8 cellular contexts compared by ENCODE assay signal in the genomic region with DNA sequence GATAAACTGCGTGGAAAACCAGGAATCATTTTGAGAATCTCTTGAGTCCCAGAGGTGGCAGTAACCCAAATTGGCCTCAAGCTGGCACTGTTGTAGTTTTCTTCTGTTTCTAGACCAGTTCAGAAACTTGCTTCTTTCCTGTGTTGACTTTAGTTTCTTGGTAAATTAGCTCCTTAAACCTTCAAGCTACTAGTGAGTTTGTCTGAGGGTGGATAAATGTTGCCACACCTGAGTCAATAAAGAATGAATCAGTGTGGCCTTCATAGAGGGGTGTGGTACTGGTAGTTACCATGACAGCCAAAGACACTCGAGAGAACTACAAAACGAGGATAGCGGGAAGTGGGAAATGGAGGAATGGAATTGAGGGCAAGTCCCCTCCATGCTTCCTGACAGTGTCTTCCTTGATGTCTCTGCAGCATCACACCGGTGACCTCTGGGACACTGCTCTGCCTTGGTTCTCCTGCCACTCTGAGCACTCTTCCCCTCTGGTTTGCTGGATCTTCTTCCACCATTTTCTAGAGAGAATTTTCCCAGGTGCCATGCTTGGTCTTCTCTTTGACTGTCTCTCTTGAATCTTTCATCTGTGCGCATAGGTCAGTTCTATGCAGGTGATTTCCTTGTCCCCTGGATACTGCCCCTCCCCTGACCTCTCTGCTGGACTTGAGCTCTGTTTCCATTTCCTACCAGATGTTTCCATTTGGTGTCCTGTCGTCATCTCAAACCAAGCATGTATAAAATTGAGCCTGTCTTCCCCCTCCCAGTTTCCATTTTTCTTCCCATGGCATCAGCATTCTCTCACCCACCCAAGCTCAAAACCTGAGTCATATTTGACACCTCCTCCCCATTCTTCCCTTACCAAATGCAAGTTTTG. TPM values are rescaled to one million over a fixed set of nuclear protein-coding genes. Genes with fewer than 3 reads are reported as not detected.
DNase-seq lines count a peak whose midpoint lies in the region; ATAC-seq and TF ChIP-seq lines count a peak whose summit lies in the region.

No MANE protein-coding gene starts in this region.

- no peaks in the 10 kb centered on the region for H3K9me3 ChIP-seq in BE2C
- H3K9me3 ChIP-seq in prostate gland: no peaks in the 10 kb centered on the region

- TF ChIP-seq POLR2A in erythroblast (IDR thresholded peaks at IDR 0.05; ENCODE audit: low read length) (no peak), prostate gland (IDR thresholded peaks at IDR 0.05) (no peak)

- H3K4me3 ChIP-seq in BE2C (ENCODE audit: low read depth, low read length) (no peak overlapping the region), prostate gland (no peak overlapping the region)

- H3K27me3 ChIP-seq in BE2C (no peaks in the 10 kb centered on the region), prostate gland (replicated peaks; ENCODE audit: insufficient read depth) (no peaks in the 10 kb centered on the region)

- no peak for ATAC-seq in HG03469 (IDR thresholded peaks at IDR 0.05; ENCODE audit: unreplicated experiment)

- TF ChIP-seq CTCF in BE2C (IDR thresholded peaks at IDR 0.05; ENCODE audit: low read depth, low read length): peak; percentile 90
- peak; percentile 95 for TF ChIP-seq CTCF in GM12873 (IDR thresholded peaks at IDR 0.05; ENCODE audit: insufficient read depth, low read depth, low read length, missing control alignments)
- peak in 3 of 4 experiments; percentile 63 to 91 (median 83) for TF ChIP-seq CTCF in prostate gland (IDR thresholded peaks at IDR 0.05)

- WGBS in prostate gland: 34% methylated on average over 7 of the region's 7 CpGs

- DNase-seq in BE2C: no peak
- DNase-seq in RPMI7951 (ENCODE audit: low read depth): peak; percentile 57
- peak; percentile 27 to 28 for DNase-seq in erythroblast (lab: John Stamatoyannopoulos, UW)
- peak; percentile 76 for DNase-seq in prostate gland (ENCODE audit: low spot score)
- no peak for DNase-seq in NCI-H2107 treated with DMSO at 0.1 percent for 48 hours (lab: John Stamatoyannopoulos, UW; ENCODE audit: unreplicated experiment)
- DNase-seq in NCI-H1092 treated with DMSO at 0.1 percent for 48 hours (lab: John Stamatoyannopoulos, UW): no peak

- intact Hi-C loops in prostate gland (cut with DNase I): no loop called here

- H3K4me1 ChIP-seq in BE2C: peaks cover 3% of the 10 kb centered on the region; the same call in 1 of the 2 replicates
- H3K4me1 ChIP-seq in prostate gland (replicated peaks): peaks cover 11% of the 10 kb centered on the region

- H3K27ac ChIP-seq in prostate gland: peak overlapping the region; percentile 70 to 84

- no peaks in the 10 kb centered on the region for H3K36me3 ChIP-seq in BE2C
- H3K36me3 ChIP-seq in prostate gland: no peaks in the 10 kb centered on the region

RNA-seq across cellular contexts. Expression of gene POLD4, which starts 7.2 kb away (rescaled TPM):
- 33.9 TPM for polyA plus RNA-seq in BE2C (2012; ENCODE audit: insufficient read depth, insufficient read length, low read depth)
- total RNA-seq in RPMI7951 (2014; rRNA removed; shearing (Covaris generic)): 68.0 and 85.3 TPM in 2 replicates
- 100 to 1,000 TPM in 1 of 2 donors, 10 to 100 TPM in 1; 95.1 to 145 TPM for total RNA-seq in prostate gland

RNA-seq across cellular contexts. Expression of gene CLCF1, which starts 27.2 kb away (rescaled TPM):
- polyA plus RNA-seq in BE2C (2012; ENCODE audit: insufficient read depth, insufficient read length, low read depth): 0.59 TPM
- total RNA-seq in RPMI7951 (2014; rRNA removed; shearing (Covaris generic)): 4.8 and 5.4 TPM in 2 replicates
- 1 to 10 TPM; 2.5 to 2.6 TPM for total RNA-seq in prostate gland

RNA-seq across cellular contexts. Expression of gene SSH3, which starts 42.9 kb away (rescaled TPM):
- 3.9 TPM for polyA plus RNA-seq in BE2C (2012; ENCODE audit: insufficient read depth, insufficient read length, low read depth)
- total RNA-seq in RPMI7951 (2014; rRNA removed; shearing (Covaris generic)): 8.0 and 10.9 TPM in 2 replicates
- total RNA-seq in prostate gland: 100 to 1,000 TPM in 1 of 2 donors, 10 to 100 TPM in 1; 70.9 to 101 TPM

RNA-seq across cellular contexts. Expression of gene RAD9A, which starts 45.6 kb away (rescaled TPM):
- polyA plus RNA-seq in BE2C (2012; ENCODE audit: insufficient read depth, insufficient read length, low read depth): 26.6 TPM
- total RNA-seq in RPMI7951 (2014; rRNA removed; shearing (Covaris generic)): 8.5 and 13.8 TPM in 2 replicates
- total RNA-seq in prostate gland: 10 to 100 TPM; 30.2 to 49.4 TPM

RNA-seq across cellular contexts. Expression of gene PPP1CA, which starts 55.5 kb away (rescaled TPM):
- polyA plus RNA-seq in BE2C (2012; ENCODE audit: insufficient read depth, insufficient read length, low read depth): 497 TPM
- 300 and 345 TPM in 2 replicates for total RNA-seq in RPMI7951 (2014; rRNA removed; shearing (Covaris generic))
- 100 to 1,000 TPM; 168 to 215 TPM for total RNA-seq in prostate gland

Comparison
In these comparisons a context has a peak if more than half of its experiments do, and no peak if none do; other contexts are left out.
1. DNase-seq: peak in RPMI7951 (single experiment), erythroblast (2 of 2) and prostate gland (single experiment); none in BE2C (single experiment), NCI-H2107 treated with DMSO at 0.1 percent for 48 hours (single experiment) and NCI-H1092 treated with DMSO at 0.1 percent for 48 hours (single experiment).
2. Peak in every context shown above with its lines, with median percentiles within 50 percentile points of each other: CTCF ChIP-seq.